Comparison of ENCODE assay signal across 9 cellular contexts in genomic region chr20:20367681-20368413, GRCh38. TPM values are rescaled to one million over a fixed set of nuclear protein-coding genes. Genes with fewer than 3 reads are reported as not detected.
DNase-seq lines count a peak whose midpoint lies in the region; TF ChIP-seq lines count a peak whose summit lies in the region.
"Had no signal": no experiment of that assay in that cellular context is flagged by ENCODE, and none has a peak within 500 bp of the region (broad histone marks: within the 10 kb centered on the region; RNA-seq: fewer than 3 reads in every experiment).

A gene with protein sequence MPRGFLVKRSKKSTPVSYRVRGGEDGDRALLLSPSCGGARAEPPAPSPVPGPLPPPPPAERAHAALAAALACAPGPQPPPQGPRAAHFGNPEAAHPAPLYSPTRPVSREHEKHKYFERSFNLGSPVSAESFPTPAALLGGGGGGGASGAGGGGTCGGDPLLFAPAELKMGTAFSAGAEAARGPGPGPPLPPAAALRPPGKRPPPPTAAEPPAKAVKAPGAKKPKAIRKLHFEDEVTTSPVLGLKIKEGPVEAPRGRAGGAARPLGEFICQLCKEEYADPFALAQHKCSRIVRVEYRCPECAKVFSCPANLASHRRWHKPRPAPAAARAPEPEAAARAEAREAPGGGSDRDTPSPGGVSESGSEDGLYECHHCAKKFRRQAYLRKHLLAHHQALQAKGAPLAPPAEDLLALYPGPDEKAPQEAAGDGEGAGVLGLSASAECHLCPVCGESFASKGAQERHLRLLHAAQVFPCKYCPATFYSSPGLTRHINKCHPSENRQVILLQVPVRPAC (plus strand): TSS chr20:20368104. CDS start chr20:20368268, 164 bp downstream.

- H3K27ac ChIP-seq in suprapubic skin: no peak within 1 kb of the TSS
- H3K27ac ChIP-seq in thyroid gland: no peak within 1 kb of the TSS
- H3K27ac ChIP-seq in effector memory CD4-positive, alpha-beta T cell (ENCODE audit: insufficient read depth, low read length, poor library complexity, severe bottlenecking): no peak within 1 kb of the TSS

- TF ChIP-seq EP300 in suprapubic skin (IDR thresholded peaks at IDR 0.05): no peak

- peak; percentile 37 for DNase-seq in GM06990 (ENCODE audit: extremely low read depth, insufficient read length)
- DNase-seq in NCI-H1417 (lab: John Stamatoyannopoulos, UW): peak; percentile 93 to 100 (median 99)
- peak; percentile 50 for DNase-seq in activated CD4-positive, alpha-beta memory T cell treated with anti-CD3 and anti-CD28 coated beads for 36 hours
- DNase-seq in suprapubic skin (ENCODE audit: low spot score in 2 of 2): no peak
- DNase-seq in thyroid gland: no peak
- no peak for DNase-seq in effector CD4-positive, alpha-beta T cell
- DNase-seq in effector memory CD4-positive, alpha-beta T cell: no peak

- under 1% methylated on average over 31 of the region's 101 CpGs for WGBS in suprapubic skin
- 0 to 5% methylated on average over 4 to 15 of the region's 101 CpGs for WGBS in thyroid gland, 2 donors

- no peaks in the 10 kb centered on the region for H3K9me3 Mint-ChIP-seq in activated CD4-positive, alpha-beta memory T cell treated with anti-CD3 and anti-CD28 coated beads for 36 hours

- peaks cover 31% of the 10 kb centered on the region for H3K4me1 Mint-ChIP-seq in activated CD4-positive, alpha-beta memory T cell treated with anti-CD3 and anti-CD28 coated beads for 36 hours (ENCODE audit: low read depth)

- TF ChIP-seq POLR2A in suprapubic skin (IDR thresholded peaks at IDR 0.05): no peak
- TF ChIP-seq POLR2A in thyroid gland (IDR thresholded peaks at IDR 0.05): no peak

- peak within 1 kb of the TSS; percentile 14 for H3K4me3 ChIP-seq in GM06990 (replicated peaks; ENCODE audit: low read depth, low read length)
- H3K4me3 ChIP-seq in iPS-18c (ENCODE audit: insufficient read depth, low read depth, low read length): peak within 1 kb of the TSS; percentile 56
- H3K4me3 ChIP-seq in suprapubic skin: peak within 1 kb of the TSS; percentile 55
- no peak within 1 kb of the TSS for H3K4me3 ChIP-seq in thyroid gland (replicated peaks in 1 of 3)
- H3K4me3 ChIP-seq in effector memory CD4-positive, alpha-beta T cell (ENCODE audit: insufficient read depth, low read depth, low read length, poor library complexity, severe bottlenecking): no peak within 1 kb of the TSS

- TF ChIP-seq CTCF in GM06990 (IDR thresholded peaks at IDR 0.05; ENCODE audit: insufficient read depth, low read length, poor library complexity, severe bottlenecking): no peak
- TF ChIP-seq CTCF in suprapubic skin (IDR thresholded peaks at IDR 0.05): no peak
- TF ChIP-seq CTCF in thyroid gland (IDR thresholded peaks at IDR 0.05): no peak

- H3K9me3 ChIP-seq in iPS-18c (ENCODE audit: control insufficient read depth, insufficient read depth, low read length) (no peaks in the 10 kb centered on the region), suprapubic skin (no peaks in the 10 kb centered on the region), thyroid gland (no peaks in the 10 kb centered on the region)
- no peaks in the 10 kb centered on the region for H3K9me3 ChIP-seq in effector memory CD4-positive, alpha-beta T cell (ENCODE audit: control insufficient read depth, low read length)

- H3K27me3 ChIP-seq in GM06990 (replicated peaks; ENCODE audit: control insufficient read depth, insufficient read depth, low read length): peaks cover under 1% of the 10 kb centered on the region
- H3K27me3 ChIP-seq in suprapubic skin: peaks cover 93% of the 10 kb centered on the region
- peaks cover 44% of the 10 kb centered on the region for H3K27me3 ChIP-seq in thyroid gland
- H3K27me3 ChIP-seq in effector memory CD4-positive, alpha-beta T cell (replicated peaks; ENCODE audit: control insufficient read depth, insufficient read depth, low read length, poor library complexity, severe bottlenecking): peaks cover 18% of the 10 kb centered on the region

- CTCF ChIA-PET in activated CD4-positive, alpha-beta memory T cell treated with anti-CD3 and anti-CD28 coated beads for 36 hours (lab: Charles Lee): interaction anchor here (1.0 to 1.4 kb wide), 2 partner anchors 85 to 199 kb away, joined by 3 to 5 read pairs; no protein-coding TSS in a partner anchor

- H3K27ac Mint-ChIP-seq in activated CD4-positive, alpha-beta memory T cell treated with anti-CD3 and anti-CD28 coated beads for 36 hours: peak within 1 kb of the TSS; percentile 56

- POLR2A ChIA-PET in activated CD4-positive, alpha-beta memory T cell treated with anti-CD3 and anti-CD28 coated beads for 36 hours (lab: Charles Lee): interaction anchor here (0.9 to 1.5 kb wide), 3 partner anchors 85 to 130 kb away, joined by 3 to 4 read pairs (median 3); no protein-coding TSS in a partner anchor

- peaks cover 64% of the 10 kb centered on the region for H3K27me3 Mint-ChIP-seq in activated CD4-positive, alpha-beta memory T cell treated with anti-CD3 and anti-CD28 coated beads for 36 hours

- peak within 1 kb of the TSS; percentile 74 for H3K4me3 Mint-ChIP-seq in activated CD4-positive, alpha-beta memory T cell treated with anti-CD3 and anti-CD28 coated beads for 36 hours

- peaks cover 3% of the 10 kb centered on the region for H3K36me3 Mint-ChIP-seq in activated CD4-positive, alpha-beta memory T cell treated with anti-CD3 and anti-CD28 coated beads for 36 hours

- intact Hi-C loops in activated CD4-positive, alpha-beta memory T cell treated with anti-CD3 and anti-CD28 coated beads for 36 hours (cut with micrococcal nuclease): loop anchor here (10.0 kb wide), 3 partner anchors 87 to 1027 kb away; partner anchors contain the start of genes CFAP61, CRNKL1 and NKX2-4
- intact Hi-C loops in thyroid gland (cut with DNase I): no loop called here

- peaks cover 58% of the 10 kb centered on the region for H3K4me1 ChIP-seq in suprapubic skin
- peaks cover 18 to 51% of the 10 kb centered on the region in 2 donors for H3K4me1 ChIP-seq in thyroid gland
- H3K4me1 ChIP-seq in effector memory CD4-positive, alpha-beta T cell (ENCODE audit: control insufficient read depth, insufficient read depth, low read length, poor library complexity, severe bottlenecking): peaks cover 7% of the 10 kb centered on the region

- H3K36me3 ChIP-seq in GM06990 (ENCODE audit: control insufficient read depth, insufficient read depth, low read length) (no peaks in the 10 kb centered on the region), suprapubic skin (no peaks in the 10 kb centered on the region), thyroid gland (no peaks in the 10 kb centered on the region)
- H3K36me3 ChIP-seq in effector memory CD4-positive, alpha-beta T cell (ENCODE audit: control insufficient read depth, insufficient read depth, low read length): no peaks in the 10 kb centered on the region

RNA-seq across cellular contexts. Expression of the gene that starts here (rescaled TPM):
- 1 to 10 TPM; 6.7 to 6.9 TPM for total RNA-seq in activated CD4-positive, alpha-beta memory T cell treated with anti-CD3 and anti-CD28 coated beads for 36 hours
- not detected for total RNA-seq in suprapubic skin
- total RNA-seq in thyroid gland: under 1 TPM in 1 of 4 donors, not detected in 3; 0.49 TPM
- total RNA-seq: epithelial cell of proximal tubule had no signal

Comparison
In these comparisons a context has a peak if more than half of its experiments do, and no peak if none do; other contexts are left out.
1. RNA of the gene that starts here (total RNA-seq): 6.7 to 6.9 TPM in activated CD4-positive, alpha-beta memory T cell treated with anti-CD3 and anti-CD28 coated beads for 36 hours; 0.49 TPM in thyroid gland and not detected in suprapubic skin; every median in the first group is over 4 times any median in the second.
2. DNase-seq: peak in GM06990 (single experiment), NCI-H1417 (3 of 3) and activated CD4-positive, alpha-beta memory T cell treated with anti-CD3 and anti-CD28 coated beads for 36 hours (single experiment); none in suprapubic skin (0 of 2), thyroid gland (0 of 2), effector CD4-positive, alpha-beta T cell (single experiment) and effector memory CD4-positive, alpha-beta T cell (0 of 3).
3. H3K4me3 ChIP-seq: peak in GM06990 (single experiment), iPS-18c (single experiment) and suprapubic skin (single experiment); none in thyroid gland (0 of 3) and effector memory CD4-positive, alpha-beta T cell (single experiment).